ENCODE assay signal across 10 cellular contexts in the genomic region with DNA sequence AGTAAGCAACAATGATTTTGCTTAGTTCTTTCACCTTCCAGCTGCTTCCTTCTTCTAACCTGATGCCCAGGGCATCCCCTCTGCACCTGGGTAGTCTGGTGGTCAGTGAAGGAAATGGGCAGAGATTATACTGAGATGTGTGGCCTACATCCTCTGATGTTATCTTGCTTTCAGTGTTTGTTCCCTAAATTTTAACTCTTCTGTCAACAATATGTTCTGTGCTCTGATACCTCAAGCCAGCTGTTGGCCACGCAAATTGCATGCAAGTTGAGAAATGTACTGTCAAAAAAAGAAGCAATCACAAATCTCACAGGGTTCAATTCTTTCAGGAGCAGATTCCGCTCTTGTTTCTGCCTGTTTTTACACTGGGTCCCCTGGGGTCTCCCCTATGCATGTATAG.
DNase-seq lines count a peak whose midpoint lies in the region; ATAC-seq, FAIRE-seq and TF ChIP-seq lines count a peak whose summit lies in the region.
"Had no signal": no experiment of that assay in that cellular context is flagged by ENCODE, and none has a peak within 500 bp of the region (broad histone marks: within the 10 kb centered on the region; RNA-seq: fewer than 3 reads in every experiment).

No MANE protein-coding gene starts in this region.

- H3K4me3 ChIP-seq in vagina, result no peak overlapping the region

- ATAC-seq in GM21528 (IDR thresholded peaks at IDR 0.05; ENCODE audit: low FRiP score, unreplicated experiment) (peak; percentile 53), HG03457 (IDR thresholded peaks at IDR 0.05; ENCODE audit: unreplicated experiment) (peak; percentile 60), left cardiac atrium (no peak)

- peak; percentile 89 for FAIRE-seq in GM18507 (lab: Jason Lieb, UNC)

- TF ChIP-seq POLR2A in vagina (IDR thresholded peaks at IDR 0.05), result no peak

- no peaks in the 10 kb centered on the region for H3K9me3 ChIP-seq in vagina

- TF ChIP-seq CTCF in vagina (IDR thresholded peaks at IDR 0.05), result no peak

- no peak overlapping the region for H3K27ac ChIP-seq in vagina

- DNase-seq in GM18507 (ENCODE audit: extremely low spot score, insufficient read length, low read depth) (no peak), germinal center (ENCODE audit: low spot score) (peak; percentile 17), RPMI8226 (no peak), left cardiac atrium (no peak), vagina (ENCODE audit: extremely low spot score in 2 of 2) (no peak)
- DNase-seq in activated CD4-positive, alpha-beta T cell treated with anti-CD3 and anti-CD28 coated beads, Interleukin-2, amount 10 ng/mL, durations not matched to agents 24 days and 14 days, result no peak
- DNase-seq: DMS79 treated with DMSO at 0.1 percent for 48 hours had no signal

- no peaks in the 10 kb centered on the region for H3K4me1 ChIP-seq in vagina

- H3K27me3 Mint-ChIP-seq in activated CD4-positive, alpha-beta T cell treated with anti-CD3 and anti-CD28 coated beads, Interleukin-2, amount 10 ng/mL, durations not matched to agents 24 days and 14 days, result no peaks in the 10 kb centered on the region
- H3K27me3 Mint-ChIP-seq: activated naive CD8-positive, alpha-beta T cell had no signal

- H3K4me1 Mint-ChIP-seq in activated CD4-positive, alpha-beta T cell treated with anti-CD3 and anti-CD28 coated beads, Interleukin-2, amount 10 ng/mL, durations not matched to agents 24 days and 14 days, result peaks cover 56% of the 10 kb centered on the region

- intact Hi-C loops in activated CD4-positive, alpha-beta T cell treated with anti-CD3 and anti-CD28 coated beads, Interleukin-2, amount 10 ng/mL, durations not matched to agents 24 days and 14 days (cut with micrococcal nuclease), result no loop called here
- intact Hi-C loops in left cardiac atrium (cut with DNase I), result no loop called here
- intact Hi-C loops in vagina (cut with DNase I), result no loop called here

- no peaks in the 10 kb centered on the region for H3K9me3 Mint-ChIP-seq in activated CD4-positive, alpha-beta T cell treated with anti-CD3 and anti-CD28 coated beads, Interleukin-2, amount 10 ng/mL, durations not matched to agents 24 days and 14 days

- H3K4me3 Mint-ChIP-seq in activated CD4-positive, alpha-beta T cell treated with anti-CD3 and anti-CD28 coated beads, Interleukin-2, amount 10 ng/mL, durations not matched to agents 24 days and 14 days, result no peak overlapping the region
- H3K4me3 Mint-ChIP-seq: activated naive CD8-positive, alpha-beta T cell had no signal

- peaks cover 7% of the 10 kb centered on the region for H3K36me3 Mint-ChIP-seq in activated CD4-positive, alpha-beta T cell treated with anti-CD3 and anti-CD28 coated beads, Interleukin-2, amount 10 ng/mL, durations not matched to agents 24 days and 14 days (ENCODE audit: low read depth)

- H3K36me3 ChIP-seq in vagina, result no peaks in the 10 kb centered on the region

- no peak overlapping the region for H3K27ac Mint-ChIP-seq in activated CD4-positive, alpha-beta T cell treated with anti-CD3 and anti-CD28 coated beads, Interleukin-2, amount 10 ng/mL, durations not matched to agents 24 days and 14 days
- H3K27ac Mint-ChIP-seq: activated naive CD8-positive, alpha-beta T cell had no signal

- H3K27me3 ChIP-seq in vagina, result no peaks in the 10 kb centered on the region

Comparison
In these comparisons a context has a peak if more than half of its experiments do, and no peak if none do; other contexts are left out.
1. ATAC-seq: peak in GM21528 (single experiment) and HG03457 (single experiment); none in left cardiac atrium (0 of 2).